In genomic region chr6:10843554-10843953, GRCh38 we compare ENCODE assay signal across 23 cellular contexts.
"Had no signal": no experiment of that assay in that cellular context is flagged by ENCODE, and none has a peak within 500 bp of the region (broad histone marks: within the 10 kb centered on the region; RNA-seq: fewer than 3 reads in every experiment).

No MANE protein-coding gene starts in this region.

- H3K4me1 ChIP-seq: colonic mucosa, foreskin keratinocyte, gastrocnemius medialis had no signal

- H3K9me3 ChIP-seq: colonic mucosa, esophagus squamous epithelium, gastrocnemius medialis had no signal

- DNase-seq: colonic mucosa; cortex of kidney; dermis blood vessel endothelial cell; dorsolateral prefrontal cortex; effector CD4-positive, alpha-beta T cell; effector CD8-positive, alpha-beta T cell; effector memory CD4-positive, alpha-beta T cell; effector memory CD8-positive, alpha-beta T cell; endodermal cell; erythroblast; esophagus squamous epithelium; foreskin fibroblast; foreskin keratinocyte; foreskin melanocyte; gastrocnemius medialis; glutamatergic neuron; head of caudate nucleus; heart left ventricle; heart right ventricle had no signal

- H3K4me3 ChIP-seq: colonic mucosa, coronary artery, dorsolateral prefrontal cortex, esophagus muscularis mucosa, esophagus squamous epithelium, gastrocnemius medialis, gastroesophageal sphincter, heart left ventricle, heart right ventricle had no signal

- H3K36me3 ChIP-seq: colonic mucosa, esophagus muscularis mucosa, esophagus squamous epithelium, gastrocnemius medialis, gastroesophageal sphincter, heart left ventricle, heart right ventricle had no signal

- H3K27ac ChIP-seq: colonic mucosa, coronary artery, dorsolateral prefrontal cortex, epithelial cell of prostate, esophagus muscularis mucosa, esophagus squamous epithelium, foreskin keratinocyte, gastrocnemius medialis, gastroesophageal sphincter, heart left ventricle, heart right ventricle had no signal
